8 cellular contexts compared by ENCODE assay signal in the genomic region with DNA sequence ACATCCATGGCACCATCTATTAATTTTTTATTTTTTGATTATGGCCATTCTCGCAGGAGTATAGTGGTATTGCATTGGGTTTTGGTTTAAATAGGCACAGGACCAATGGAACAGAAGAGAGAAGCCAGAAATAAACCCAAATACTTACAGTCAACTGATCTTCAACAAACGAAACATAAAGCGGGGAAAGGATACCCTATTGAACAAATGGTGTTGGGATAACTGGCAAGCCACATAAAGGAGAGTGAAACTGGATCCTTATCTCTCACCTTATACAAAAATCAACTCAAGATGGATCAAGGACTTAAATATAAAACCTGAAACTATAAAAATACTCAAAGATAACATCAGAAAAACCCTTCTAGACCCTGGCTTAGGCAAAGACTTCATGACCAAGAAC. TPM values are rescaled to one million over a fixed set of nuclear protein-coding genes. Genes with fewer than 3 reads are reported as not detected.
"Had no signal": no experiment of that assay in that cellular context is flagged by ENCODE, and none has a peak within 500 bp of the region (broad histone marks: within the 10 kb centered on the region; RNA-seq: fewer than 3 reads in every experiment).

No MANE protein-coding gene starts in this region.

- H3K27ac Mint-ChIP-seq: GM23338, H9, IgD-negative memory B cell had no signal

- H3K4me2 ChIP-seq: GM23338 had no signal

- H3K27ac ChIP-seq: HL-60 had no signal

- H3K4me1 Mint-ChIP-seq: GM23338, H9 had no signal

- ATAC-seq: GM23338, HepG2, K562 had no signal

- H3K27me3 Mint-ChIP-seq: IgD-negative memory B cell had no signal

- H2AFZ ChIP-seq: GM23338 had no signal

- H3K4me3 ChIP-seq: GM23338, K562 had no signal

- DNase-seq: H9, HCEC 1CT, KG1 had no signal

- H3K4me3 Mint-ChIP-seq: GM23338, H9 had no signal

RNA-seq across cellular contexts. Expression of a gene that starts 25.3 kb away (rescaled TPM):
- total RNA-seq: HepG2 had no signal
- polyA plus RNA-seq: HepG2 had no signal
